ENCODE assay signal across 8 cellular contexts in genomic region chr1:32247983-32248889, GRCh38.
DNase-seq lines count a peak whose midpoint lies in the region; TF ChIP-seq lines count a peak whose summit lies in the region.

No MANE protein-coding gene starts in this region.

- H3K9ac ChIP-seq in OCI-LY1 (ENCODE audit: low read length) = peak overlapping the region; percentile 35; the same call in 1 of the 2 replicates

- no peak overlapping the region for H3K4me3 ChIP-seq in HL-60 (replicated peaks; ENCODE audit: insufficient read depth, low read length)
- no peak overlapping the region for H3K4me3 ChIP-seq in OCI-LY1 (ENCODE audit: low read depth, low read length, poor library complexity, severe bottlenecking)
- no peak overlapping the region for H3K4me3 ChIP-seq in fibroblast of pulmonary artery (replicated peaks; ENCODE audit: low read depth, low read length)
- peak overlapping the region in 1 of 2 experiments; percentile 9 for H3K4me3 ChIP-seq in neutrophil (ENCODE audit: low read depth in 1 of 2, low read length in 1 of 2)
- no peak overlapping the region for H3K4me3 ChIP-seq in tibial artery

- no peak overlapping the region for H2AFZ ChIP-seq in OCI-LY1 (ENCODE audit: low read length)

- no peaks in the 10 kb centered on the region for H3K36me3 ChIP-seq in OCI-LY1 (ENCODE audit: insufficient read depth, low read length)
- H3K36me3 ChIP-seq in neutrophil = no peaks in the 10 kb centered on the region
- H3K36me3 ChIP-seq in tibial artery = no peaks in the 10 kb centered on the region

- no peaks in the 10 kb centered on the region for H3K27me3 ChIP-seq in HL-60 (ENCODE audit: insufficient read depth, poor library complexity, severe bottlenecking)
- H3K27me3 ChIP-seq in OCI-LY1 (ENCODE audit: insufficient read depth, low read length) = no peaks in the 10 kb centered on the region
- peaks cover 23% of the 10 kb centered on the region for H3K27me3 ChIP-seq in neutrophil
- no peaks in the 10 kb centered on the region for H3K27me3 ChIP-seq in tibial artery

- H3F3A ChIP-seq in OCI-LY1 (ENCODE audit: insufficient read depth, low read length) = peaks cover 7% of the 10 kb centered on the region

- H3K9me2 ChIP-seq in OCI-LY1 (ENCODE audit: low read depth, low read length) = no peaks in the 10 kb centered on the region

- H3K27ac ChIP-seq in HL-60 (replicated peaks) (no peak overlapping the region), OCI-LY1 (ENCODE audit: low read depth, low read length, poor library complexity, severe bottlenecking) (peak overlapping the region; percentile 100), neutrophil (no peak overlapping the region), tibial artery (no peak overlapping the region)

- intact Hi-C loops in tibial artery (cut with DNase I; ENCODE audit: low total_unique reads) = no loop called here

- H3K79me2 ChIP-seq in OCI-LY1 (ENCODE audit: insufficient read depth, low read length) = no peaks in the 10 kb centered on the region

- TF ChIP-seq CTCF in HL-60 (IDR thresholded peaks at IDR 0.05; ENCODE audit: insufficient read depth, low read length) (peak; percentile 87), OCI-LY1 (IDR thresholded peaks at IDR 0.05; ENCODE audit: low read length) (peak; percentile 94), fibroblast of pulmonary artery (IDR thresholded peaks at IDR 0.05; ENCODE audit: low read length, missing control alignments) (peak; percentile 70), neutrophil (IDR thresholded peaks at IDR 0.05) (peak; percentile 88), tibial artery (IDR thresholded peaks at IDR 0.05) (peak; percentile 67 to 81)

- DNase-seq in DMS153 treated with DMSO at 0.1 percent for 48 hours (lab: John Stamatoyannopoulos, UW; ENCODE audit: unreplicated experiment) (peak; percentile 93), HL-60 (ENCODE audit: low read depth in 1 of 2, low spot score in 1 of 2) (peak; percentile 45 to 77), fibroblast of pulmonary artery (ENCODE audit: low read depth) (peak; percentile 73), tibial artery (peak; percentile 89 to 90), OCI-M2 (lab: John Stamatoyannopoulos, UW; ENCODE audit: unreplicated experiment) (no peak)
- DNase-seq in activated T-cell treated with anti-CD3 and anti-CD28 coated beads, Interleukin-2, amount 50 U/mL, for 48 hours = peak; percentile 90 to 92

- no peaks in the 10 kb centered on the region for H4K20me1 ChIP-seq in OCI-LY1 (ENCODE audit: insufficient read depth, low read length)

- H3K9me3 ChIP-seq in OCI-LY1 (ENCODE audit: low read length) (no peaks in the 10 kb centered on the region), neutrophil (no peaks in the 10 kb centered on the region), tibial artery (no peaks in the 10 kb centered on the region)

- H3K4me2 ChIP-seq in OCI-LY1 (ENCODE audit: low read length) = peak overlapping the region; percentile 44; the same call in 1 of the 2 replicates

- H3K4me1 ChIP-seq in OCI-LY1 (ENCODE audit: insufficient read depth, low read length, severe bottlenecking) = peaks cover 73% of the 10 kb centered on the region
- peaks cover 15 to 16% of the 10 kb centered on the region in 2 experiments for H3K4me1 ChIP-seq in neutrophil (ENCODE audit: control insufficient read depth in 1 of 2, insufficient read depth in 1 of 2, low read depth in 1 of 2, low read length in 1 of 2)
- peaks cover 0 to 27% (median 18%) of the 10 kb centered on the region in 4 donors for H3K4me1 ChIP-seq in tibial artery
